In genomic region chr4:136342666-136343065, GRCh38 we compare ENCODE assay signal across 17 cellular contexts.
"Had no signal": no experiment of that assay in that cellular context is flagged by ENCODE, and none has a peak within 500 bp of the region (broad histone marks: within the 10 kb centered on the region; RNA-seq: fewer than 3 reads in every experiment).

No MANE protein-coding gene starts in this region.

- H3K27me3 Mint-ChIP-seq: naive thymus-derived CD8-positive, alpha-beta T cell; progenitor cell of endocrine pancreas had no signal

- H3K9me3 ChIP-seq: gastroesophageal sphincter, pancreas, tibial artery, upper lobe of left lung, uterus had no signal

- H3K27ac Mint-ChIP-seq: naive thymus-derived CD8-positive, alpha-beta T cell; progenitor cell of endocrine pancreas had no signal

- H3K4me3 Mint-ChIP-seq: naive thymus-derived CD8-positive, alpha-beta T cell; neural crest cell had no signal

- H3K27me3 ChIP-seq: esophagus squamous epithelium, gastroesophageal sphincter, pancreas, tibial artery, upper lobe of left lung, uterus had no signal

- H3K4me1 Mint-ChIP-seq: naive thymus-derived CD8-positive, alpha-beta T cell; neural crest cell had no signal

- H3K4me1 ChIP-seq: esophagus squamous epithelium, gastroesophageal sphincter, pancreas, tibial artery, upper lobe of left lung, uterus had no signal

- H3K27ac ChIP-seq: esophagus squamous epithelium, gastroesophageal sphincter, pancreas, tibial artery, upper lobe of left lung, uterus had no signal

- H3K36me3 Mint-ChIP-seq: naive thymus-derived CD8-positive, alpha-beta T cell had no signal

- H3K36me3 ChIP-seq: esophagus squamous epithelium, gastroesophageal sphincter, pancreas, tibial artery, upper lobe of left lung, uterus had no signal

- H3K4me3 ChIP-seq: esophagus squamous epithelium, gastroesophageal sphincter, pancreas, tibial artery, upper lobe of left lung, uterus had no signal

- DNase-seq: dermis blood vessel endothelial cell; esophagus squamous epithelium; foreskin fibroblast; glutamatergic neuron; islet precursor cell; mammary epithelial cell; naive thymus-derived CD8-positive, alpha-beta T cell; pancreas; small intestine; stimulated activated CD4-positive, alpha-beta T cell treated with anti-CD3 and anti-CD28 coated beads, Interleukin-2, amount 100 ng/mL, for 48 hours; stimulated activated naive CD4-positive, alpha-beta T cell treated with Interleukin-2 at 50 U/mL for 16 hours; tibial artery; uterus had no signal
